1 cellular context compared by ENCODE assay signal in the genomic region with DNA sequence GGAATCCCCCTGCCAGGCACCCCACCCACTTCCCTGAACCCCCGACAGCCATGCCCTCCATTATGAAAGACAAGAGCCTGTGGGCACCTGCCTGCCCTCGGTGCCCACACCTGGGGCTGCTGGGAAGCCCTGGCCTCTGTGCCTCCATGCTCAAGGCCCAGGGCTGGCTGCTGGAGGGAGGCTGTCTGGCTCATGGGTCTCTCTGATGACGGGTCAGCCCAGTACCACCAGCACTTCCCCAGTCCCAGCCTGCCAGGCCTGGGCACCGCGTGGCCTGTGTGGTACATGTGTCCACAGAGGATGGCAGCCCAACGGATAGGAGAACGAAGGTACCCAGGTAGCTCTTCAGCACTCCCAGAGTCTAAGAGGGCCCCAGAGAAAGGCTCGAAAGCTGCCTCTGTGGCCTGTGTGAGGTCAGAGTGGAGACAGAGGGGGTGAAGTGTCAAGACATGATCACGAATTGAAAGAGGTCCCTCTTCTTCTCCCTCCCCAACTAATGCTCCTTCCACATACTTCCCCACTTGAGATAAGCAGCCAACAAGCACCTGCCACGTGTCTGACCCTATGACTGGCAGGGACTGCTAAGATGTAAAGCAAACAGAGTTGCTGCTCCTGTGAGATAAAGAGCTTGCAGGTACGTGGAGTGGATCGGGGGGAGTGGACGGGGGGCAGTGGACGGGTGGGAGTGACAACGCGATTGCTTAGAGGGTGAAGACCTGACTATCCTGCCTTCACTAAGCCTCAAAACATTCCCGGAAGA.
TF ChIP-seq lines count a peak whose summit lies in the region.

No MANE protein-coding gene starts in this region.

TF ChIP-seq in K562, 482 proteins besides CTCF, POLR2A, EP300 and RAD21:
- TF ChIP-seq, protein P1, sequence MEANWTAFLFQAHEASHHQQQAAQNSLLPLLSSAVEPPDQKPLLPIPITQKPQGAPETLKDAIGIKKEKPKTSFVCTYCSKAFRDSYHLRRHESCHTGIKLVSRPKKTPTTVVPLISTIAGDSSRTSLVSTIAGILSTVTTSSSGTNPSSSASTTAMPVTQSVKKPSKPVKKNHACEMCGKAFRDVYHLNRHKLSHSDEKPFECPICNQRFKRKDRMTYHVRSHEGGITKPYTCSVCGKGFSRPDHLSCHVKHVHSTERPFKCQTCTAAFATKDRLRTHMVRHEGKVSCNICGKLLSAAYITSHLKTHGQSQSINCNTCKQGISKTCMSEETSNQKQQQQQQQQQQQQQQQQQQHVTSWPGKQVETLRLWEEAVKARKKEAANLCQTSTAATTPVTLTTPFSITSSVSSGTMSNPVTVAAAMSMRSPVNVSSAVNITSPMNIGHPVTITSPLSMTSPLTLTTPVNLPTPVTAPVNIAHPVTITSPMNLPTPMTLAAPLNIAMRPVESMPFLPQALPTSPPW (CRISPR knock-in tag; IDR thresholded peaks at IDR 0.05) = peak; percentile 21; the same call in 1 of the 2 replicates
- TF ChIP-seq, protein P2, sequence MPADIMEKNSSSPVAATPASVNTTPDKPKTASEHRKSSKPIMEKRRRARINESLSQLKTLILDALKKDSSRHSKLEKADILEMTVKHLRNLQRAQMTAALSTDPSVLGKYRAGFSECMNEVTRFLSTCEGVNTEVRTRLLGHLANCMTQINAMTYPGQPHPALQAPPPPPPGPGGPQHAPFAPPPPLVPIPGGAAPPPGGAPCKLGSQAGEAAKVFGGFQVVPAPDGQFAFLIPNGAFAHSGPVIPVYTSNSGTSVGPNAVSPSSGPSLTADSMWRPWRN (IDR thresholded peaks at IDR 0.05; ENCODE audit: low read depth) = peak; percentile 87
- TF ChIP-seq CBFA2T3 (IDR thresholded peaks at IDR 0.05) (peak; percentile 39), BHLHE40 (IDR thresholded peaks at IDR 0.05; ENCODE audit: low read length) (peak; percentile 40; the same call in 1 of the 2 replicates), TCF3 (CRISPR knock-in tag; IDR thresholded peaks at IDR 0.05) (peak; percentile 6; the same call in 1 of the 2 replicates), U2AF1 (optimal IDR thresholded peaks at IDR 0.05; ENCODE audit: low read depth, low read length) (no peak)
- TF ChIP-seq, protein P3, sequence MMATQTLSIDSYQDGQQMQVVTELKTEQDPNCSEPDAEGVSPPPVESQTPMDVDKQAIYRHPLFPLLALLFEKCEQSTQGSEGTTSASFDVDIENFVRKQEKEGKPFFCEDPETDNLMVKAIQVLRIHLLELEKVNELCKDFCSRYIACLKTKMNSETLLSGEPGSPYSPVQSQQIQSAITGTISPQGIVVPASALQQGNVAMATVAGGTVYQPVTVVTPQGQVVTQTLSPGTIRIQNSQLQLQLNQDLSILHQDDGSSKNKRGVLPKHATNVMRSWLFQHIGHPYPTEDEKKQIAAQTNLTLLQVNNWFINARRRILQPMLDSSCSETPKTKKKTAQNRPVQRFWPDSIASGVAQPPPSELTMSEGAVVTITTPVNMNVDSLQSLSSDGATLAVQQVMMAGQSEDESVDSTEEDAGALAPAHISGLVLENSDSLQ (IDR thresholded peaks at IDR 0.05) = 0 out of 2 replicates have a peak, but pooled peaks have one; percentile 35
- TF ChIP-seq, protein P4, sequence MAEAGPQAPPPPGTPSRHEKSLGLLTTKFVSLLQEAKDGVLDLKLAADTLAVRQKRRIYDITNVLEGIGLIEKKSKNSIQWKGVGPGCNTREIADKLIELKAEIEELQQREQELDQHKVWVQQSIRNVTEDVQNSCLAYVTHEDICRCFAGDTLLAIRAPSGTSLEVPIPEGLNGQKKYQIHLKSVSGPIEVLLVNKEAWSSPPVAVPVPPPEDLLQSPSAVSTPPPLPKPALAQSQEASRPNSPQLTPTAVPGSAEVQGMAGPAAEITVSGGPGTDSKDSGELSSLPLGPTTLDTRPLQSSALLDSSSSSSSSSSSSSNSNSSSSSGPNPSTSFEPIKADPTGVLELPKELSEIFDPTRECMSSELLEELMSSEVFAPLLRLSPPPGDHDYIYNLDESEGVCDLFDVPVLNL (CRISPR knock-in tag; IDR thresholded peaks at IDR 0.05; ENCODE audit: low read depth) = no peak
